13 cellular contexts compared by ENCODE assay signal in the genomic region with DNA sequence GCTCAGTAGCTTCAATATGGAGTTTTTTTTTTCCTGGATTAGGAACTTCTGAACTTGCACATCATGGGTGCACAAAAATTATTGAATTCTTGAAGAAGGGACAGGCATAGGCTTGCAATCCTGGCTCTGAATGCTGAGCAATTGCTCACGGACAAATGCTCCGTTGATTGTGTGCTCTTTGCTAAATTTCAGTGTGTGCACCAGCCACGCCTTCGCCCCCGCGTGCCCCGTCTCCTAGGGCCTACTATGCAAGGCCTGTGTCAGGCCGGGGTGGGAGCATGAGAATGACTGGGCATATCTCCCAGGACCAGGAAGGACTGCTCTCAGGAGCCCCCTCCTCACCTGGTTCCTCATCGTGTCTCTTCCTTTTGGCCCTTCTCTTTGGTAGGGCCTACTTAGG. TPM values are rescaled to one million over a fixed set of nuclear protein-coding genes. Genes with fewer than 3 reads are reported as not detected.
A peak's percentile ranks its signal among the peaks of the same experiment; 100 is the strongest.
DNase-seq lines count a peak whose midpoint lies in the region; ATAC-seq, FAIRE-seq and TF ChIP-seq lines count a peak whose summit lies in the region.
"Had no signal": no experiment of that assay in that cellular context is flagged by ENCODE, and none has a peak within 500 bp of the region (broad histone marks: within the 10 kb centered on the region; RNA-seq: fewer than 3 reads in every experiment).

No MANE protein-coding gene starts in this region.

- ATAC-seq in SK-N-SH treated with all-trans-retinoic acid at 6 μM for 48 hours (no peak), GM21528 (IDR thresholded peaks at IDR 0.05; ENCODE audit: low FRiP score, unreplicated experiment) (no peak), GM19035 (IDR thresholded peaks at IDR 0.05; ENCODE audit: unreplicated experiment) (no peak)
- ATAC-seq in activated T-helper 17 cell treated with anti-CD3 and anti-CD28 coated beads, Interleukin-2, amount 50 U/mL, for 72 hours (replicated peaks): no peak

- H3K9me1 ChIP-seq in keratinocyte (ENCODE audit: control insufficient read depth, extremely low read depth, insufficient read depth, low read length): peaks cover 6% of the 10 kb centered on the region

- H4K20me1 ChIP-seq in SK-N-SH (ENCODE audit: insufficient read depth) (no peaks in the 10 kb centered on the region), keratinocyte (ENCODE audit: control insufficient read depth, extremely low read depth, insufficient read depth, low read length) (no peaks in the 10 kb centered on the region)

- H3K27me3 ChIP-seq in SK-N-SH (ENCODE audit: insufficient read depth): no peaks in the 10 kb centered on the region
- H3K27me3 ChIP-seq in keratinocyte (ENCODE audit: control insufficient read depth, extremely low read depth, insufficient read depth, low read length): no peaks in the 10 kb centered on the region
- no peaks in the 10 kb centered on the region for H3K27me3 ChIP-seq in stomach
- H3K27me3 ChIP-seq: SJCRH30, testis had no signal

- peaks cover 29% of the 10 kb centered on the region for H3F3A ChIP-seq in SK-N-SH (replicated peaks; ENCODE audit: insufficient read depth)

- H3K4me3 Mint-ChIP-seq in activated T-helper 17 cell treated with anti-CD3 and anti-CD28 coated beads, Interleukin-2, amount 50 U/mL, for 72 hours: peak overlapping the region; percentile 83

- no peak for TF ChIP-seq RAD21 in SK-N-SH (IDR thresholded peaks at IDR 0.05; ENCODE audit: low read length)

- no peaks in the 10 kb centered on the region for H3K9me2 ChIP-seq in SK-N-SH

- FAIRE-seq in keratinocyte (lab: Jason Lieb, UNC): peak; percentile 82

- H3K27ac ChIP-seq in SK-N-SH (ENCODE audit: low read depth in 2 of 2, low read length in 1 of 2) (peak overlapping the region in 1 of 2 experiments; percentile 75; a peak in 1 of 4 replicates), keratinocyte (ENCODE audit: control insufficient read depth, insufficient read depth, low read length) (peak overlapping the region; percentile 88), stomach (peak overlapping the region in 4 of 5 donors; percentile 22 to 97 (median 93))
- H3K27ac ChIP-seq: SJCRH30, testis had no signal

- H3K4me3 ChIP-seq in SK-N-SH (ENCODE audit: low read depth in 2 of 2, low read length in 1 of 2): no peak overlapping the region
- H3K4me3 ChIP-seq in keratinocyte (ENCODE audit: control insufficient read depth in 2 of 3, extremely low read depth in 1 of 3, insufficient read depth in 2 of 3, low read depth in 1 of 3, low read length in 3 of 3): peak overlapping the region in 2 of 3 experiments; percentile 3 to 56
- H3K4me3 ChIP-seq in stomach: no peak overlapping the region
- H3K4me3 ChIP-seq: SJCRH30, testis had no signal

- TF ChIP-seq CTCF in SK-N-SH (IDR thresholded peaks at IDR 0.05) (no peak), keratinocyte (optimal IDR thresholded peaks at IDR 0.05 in 1 of 3, IDR thresholded peaks at IDR 0.05 in 1 of 3, conservative IDR thresholded peaks at IDR 0.05 in 1 of 3; ENCODE audit: extremely low read depth in 1 of 3, insufficient read depth in 2 of 3, low read length in 3 of 3) (no peak), stomach (IDR thresholded peaks at IDR 0.05) (no peak)

- H3K79me2 ChIP-seq in SK-N-SH (ENCODE audit: insufficient read depth) (no peaks in the 10 kb centered on the region; the same call in 1 of the 2 replicates), keratinocyte (ENCODE audit: control insufficient read depth, insufficient read depth, low read length) (peaks cover 6% of the 10 kb centered on the region)

- no peak overlapping the region for H2AFZ ChIP-seq in SK-N-SH (ENCODE audit: low read depth)
- no peak overlapping the region for H2AFZ ChIP-seq in keratinocyte (ENCODE audit: control insufficient read depth, low read length)

- no peaks in the 10 kb centered on the region for H3K27me3 Mint-ChIP-seq in activated T-helper 17 cell treated with anti-CD3 and anti-CD28 coated beads, Interleukin-2, amount 50 U/mL, for 72 hours

- intact Hi-C loops in stomach (cut with DNase I; ENCODE audit: low total_unique reads): no loop called here

- peaks cover 42% of the 10 kb centered on the region for H3K36me3 Mint-ChIP-seq in activated T-helper 17 cell treated with anti-CD3 and anti-CD28 coated beads, Interleukin-2, amount 50 U/mL, for 72 hours (ENCODE audit: low read depth)

- no peaks in the 10 kb centered on the region for H3K9me3 ChIP-seq in SK-N-SH
- no peaks in the 10 kb centered on the region for H3K9me3 ChIP-seq in keratinocyte (ENCODE audit: control insufficient read depth, low read depth, low read length)
- no peaks in the 10 kb centered on the region for H3K9me3 ChIP-seq in stomach
- H3K9me3 ChIP-seq: SJCRH30, testis had no signal

- WGBS in SK-N-SH (ENCODE audit: low lambda C conversion rate): 91% methylated on average over 9 of the region's 9 CpGs
- WGBS in stomach, 5 donors: 78 to 85% (median 81%) methylated on average over 9 of the region's 9 CpGs

- POLR2A ChIA-PET in SK-N-SH (lab: Yijun Ruan, JAX): no interaction called here

- H3K4me2 ChIP-seq in SK-N-SH (peak overlapping the region; percentile 35; the same call in 1 of the 2 replicates), keratinocyte (ENCODE audit: control insufficient read depth, extremely low read depth, insufficient read depth, low read depth, low read length) (peak overlapping the region; percentile 87)

- no peaks in the 10 kb centered on the region for H3K9me3 Mint-ChIP-seq in activated T-helper 17 cell treated with anti-CD3 and anti-CD28 coated beads, Interleukin-2, amount 50 U/mL, for 72 hours

- peak overlapping the region; percentile 40 for H3K27ac Mint-ChIP-seq in activated T-helper 17 cell treated with anti-CD3 and anti-CD28 coated beads, Interleukin-2, amount 50 U/mL, for 72 hours

- peaks cover 68% of the 10 kb centered on the region for H3K4me1 Mint-ChIP-seq in activated T-helper 17 cell treated with anti-CD3 and anti-CD28 coated beads, Interleukin-2, amount 50 U/mL, for 72 hours

- no peak for DNase-seq in SK-N-SH
- DNase-seq in keratinocyte (ENCODE audit: low read depth, low spot score): no peak
- no peak for DNase-seq in stomach
- no peak for DNase-seq in NCI-H1105 (lab: John Stamatoyannopoulos, UW)
- DNase-seq: activated CD4-positive, alpha-beta T cell treated with anti-CD3 and anti-CD28 coated beads for 48 hours; activated gamma-delta T cell treated with Interleukin-2 at 50 U/mL for 16 hours; NCI-H526; SJCRH30; testis had no signal

- peaks cover 16 to 48% of the 10 kb centered on the region in 2 experiments; a peak in 3 of 4 replicates for H3K4me1 ChIP-seq in SK-N-SH (ENCODE audit: control insufficient read depth in 1 of 2, insufficient read depth in 2 of 2, low read depth in 1 of 2, low read length in 1 of 2)
- H3K4me1 ChIP-seq in keratinocyte (ENCODE audit: control insufficient read depth, extremely low read depth, insufficient read depth, low read length): peaks cover 69% of the 10 kb centered on the region
- peaks cover 86 to 99% (median 93%) of the 10 kb centered on the region in 4 donors for H3K4me1 ChIP-seq in stomach

- no peak for TF ChIP-seq POLR2A in stomach (IDR thresholded peaks at IDR 0.05)

- H3K36me3 ChIP-seq in SK-N-SH (replicated peaks in 1 of 2; ENCODE audit: control insufficient read depth in 1 of 2, insufficient read depth in 2 of 2, low read length in 1 of 2) (no peaks in the 10 kb centered on the region), keratinocyte (ENCODE audit: control insufficient read depth in 2 of 2, extremely low read depth in 1 of 2, insufficient read depth in 2 of 2, low read length in 2 of 2) (peaks cover 0 to 5% of the 10 kb centered on the region in 2 experiments), stomach (no peaks in the 10 kb centered on the region)
- H3K36me3 ChIP-seq: SJCRH30 had no signal

- CTCF ChIA-PET in SK-N-SH (lab: Yijun Ruan, JAX): no interaction called here

- TF ChIP-seq EP300 in SK-N-SH (IDR thresholded peaks at IDR 0.05; ENCODE audit: borderline replicate concordance in 1 of 2, low read depth in 1 of 2, low read length in 1 of 2) (no peak), stomach (IDR thresholded peaks at IDR 0.05) (no peak)

- H3K9ac ChIP-seq in SK-N-SH (no peak overlapping the region), keratinocyte (ENCODE audit: control insufficient read depth, extremely low read depth, insufficient read depth, low read length) (peak overlapping the region; percentile 75)

- dilution Hi-C loops in keratinocyte (cut with MboI; ENCODE audit: extremely low pct_ligation_motif_present, low sequenced_read_pairs): no loop called here

TF ChIP-seq in SK-N-SH, 30 proteins besides CTCF, POLR2A, EP300 and RAD21 (continues in another document):
- TF ChIP-seq POLR2AphosphoS5 (IDR thresholded peaks at IDR 0.05; ENCODE audit: low read depth, low read length) (no peak), MEF2A (IDR thresholded peaks at IDR 0.05; ENCODE audit: borderline replicate concordance, low read depth) (no peak)

TF ChIP-seq in SK-N-SH treated with all-trans-retinoic acid at 6 μM for 48 hours, 23 proteins besides CTCF, POLR2A, EP300 and RAD21 (continues in another document):
- TF ChIP-seq, protein P1, sequence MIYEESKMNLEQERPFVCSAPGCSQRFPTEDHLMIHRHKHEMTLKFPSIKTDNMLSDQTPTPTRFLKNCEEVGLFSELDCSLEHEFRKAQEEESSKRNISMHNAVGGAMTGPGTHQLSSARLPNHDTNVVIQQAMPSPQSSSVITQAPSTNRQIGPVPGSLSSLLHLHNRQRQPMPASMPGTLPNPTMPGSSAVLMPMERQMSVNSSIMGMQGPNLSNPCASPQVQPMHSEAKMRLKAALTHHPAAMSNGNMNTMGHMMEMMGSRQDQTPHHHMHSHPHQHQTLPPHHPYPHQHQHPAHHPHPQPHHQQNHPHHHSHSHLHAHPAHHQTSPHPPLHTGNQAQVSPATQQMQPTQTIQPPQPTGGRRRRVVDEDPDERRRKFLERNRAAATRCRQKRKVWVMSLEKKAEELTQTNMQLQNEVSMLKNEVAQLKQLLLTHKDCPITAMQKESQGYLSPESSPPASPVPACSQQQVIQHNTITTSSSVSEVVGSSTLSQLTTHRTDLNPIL (CRISPR knock-in tag; IDR thresholded peaks at IDR 0.05; ENCODE audit: low read depth): no peak
- no peak for TF ChIP-seq GLIS3 (CRISPR knock-in tag; IDR thresholded peaks at IDR 0.05)

RNA-seq across cellular contexts. Expression of a gene that starts 17.4 kb away (rescaled TPM):
- 1.4 and 2.8 TPM in 2 replicates for polyA plus RNA-seq in SK-N-SH (2012; rRNA removed)
- 0.97 and 1.5 TPM in 2 replicates for polyA plus RNA-seq in SK-N-SH (2012; cell fraction: cytosol; rRNA removed)
- 1.8 and 3.7 TPM in 2 replicates for polyA plus RNA-seq in SK-N-SH (2012; cell fraction: nucleus; rRNA removed)
- total RNA-seq in activated T-helper 17 cell treated with anti-CD3 and anti-CD28 coated beads, Interleukin-2, amount 50 U/mL, for 72 hours: 10 to 100 TPM; 38.2 to 41.2 TPM
- 12.6 to 24.1 TPM (median 15.9 TPM) in 3 replicates for polyA plus RNA-seq in keratinocyte
- 12.4 TPM for polyA plus RNA-seq in keratinocyte (2011; ENCODE audit: low read depth)
- 8.2 and 11.1 TPM in 2 replicates for polyA plus RNA-seq in keratinocyte (2011; cell fraction: cytosol; rRNA removed)
- 30.5 and 37.3 TPM in 2 replicates for polyA plus RNA-seq in keratinocyte (2011; cell fraction: nucleus; rRNA removed)
- 9.3 and 24.5 TPM in 2 replicates for polyA plus RNA-seq in keratinocyte (2012; ENCODE audit: low replicate concordance)
- polyA minus RNA-seq in keratinocyte: 33.9 to 71.2 TPM (median 38.4 TPM) in 3 replicates
- 28.0 TPM for polyA minus RNA-seq in keratinocyte (2011; cell fraction: cytosol; rRNA and poly(A)+ RNA removed)
- polyA minus RNA-seq in keratinocyte (2011; cell fraction: nucleus; rRNA and poly(A)+ RNA removed): 38.8 and 51.2 TPM in 2 replicates
- 10 to 100 TPM; 12.7 to 73.9 (median 37.4) TPM for total RNA-seq in stomach
- polyA plus RNA-seq in stomach: 1 to 10 TPM; 1.9 to 4.1 (median 4.0) TPM

Comparison
In these comparisons a context has a peak if more than half of its experiments do, and no peak if none do; other contexts are left out.
1. H3K4me3 ChIP-seq: peak in keratinocyte (2 of 3); none in SK-N-SH (0 of 2) and stomach (0 of 4).